Comparison of ENCODE assay signal across 9 cellular contexts in the genomic region with DNA sequence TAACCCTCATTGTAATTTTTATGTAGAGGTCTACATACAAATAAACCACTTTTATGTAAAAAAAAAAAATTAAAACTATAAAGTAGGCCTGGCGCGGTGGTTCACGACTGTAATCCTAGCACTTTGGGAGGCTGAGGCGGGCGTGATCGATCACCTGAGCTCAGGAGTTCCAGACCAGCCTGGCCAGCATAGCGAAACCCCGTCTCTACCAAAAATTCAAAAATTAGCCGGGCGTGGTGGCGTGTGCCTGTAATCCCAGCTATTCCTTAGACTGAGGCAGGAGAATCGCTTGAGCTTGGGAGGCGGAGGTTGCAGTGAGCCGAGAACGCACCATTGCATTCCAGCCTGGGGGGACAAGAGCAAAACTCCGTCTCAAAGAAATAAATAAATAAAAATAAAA. TPM values are rescaled to one million over a fixed set of nuclear protein-coding genes. Genes with fewer than 3 reads are reported as not detected.
A peak's percentile ranks its signal among the peaks of the same experiment; 100 is the strongest.
DNase-seq lines count a peak whose midpoint lies in the region; ATAC-seq and TF ChIP-seq lines count a peak whose summit lies in the region.
"Had no signal": no experiment of that assay in that cellular context is flagged by ENCODE, and none has a peak within 500 bp of the region (broad histone marks: within the 10 kb centered on the region; RNA-seq: fewer than 3 reads in every experiment).

No MANE protein-coding gene starts in this region.

- H3K4me1 ChIP-seq in right cardiac atrium (ENCODE audit: control insufficient read depth, insufficient read depth, low read length) (peaks cover 6% of the 10 kb centered on the region), spleen (peaks cover 6 to 87% (median 81%) of the 10 kb centered on the region in 6 donors)

- H3K27me3 Mint-ChIP-seq in WTC11 (ENCODE audit: low read depth): peaks cover 6% of the 10 kb centered on the region

- peaks cover 0 to 34% (median 8%) of the 10 kb centered on the region in 6 donors for H3K36me3 ChIP-seq in spleen

- POLR2A ChIA-PET in WTC11 (lab: Charles Lee): interaction anchor here (0.6 to 2.5 kb wide), 5 partner anchors 9 to 246 kb away, joined by 3 to 9 read pairs (median 3); a partner anchor contains a TSS

- CTCF ChIA-PET in WTC11 (lab: Charles Lee): interaction anchor here (0.9 to 3.1 kb wide), 8 partner anchors 10 to 249 kb away, joined by 3 to 16 read pairs (median 6); a partner anchor contains a TSS

- TF ChIP-seq CTCF in HL-60 (IDR thresholded peaks at IDR 0.05; ENCODE audit: insufficient read depth, low read length) (no peak), WTC11 (IDR thresholded peaks at IDR 0.05) (no peak), spleen (IDR thresholded peaks at IDR 0.05 in 8 of 11, conservative IDR thresholded peaks at IDR 0.05 in 3 of 11) (no peak)

- no peaks in the 10 kb centered on the region for H3K9me3 Mint-ChIP-seq in WTC11

- no peak for TF ChIP-seq POLR2A in spleen (IDR thresholded peaks at IDR 0.05)

- no peak for DNase-seq in HL-60 (ENCODE audit: low read depth in 1 of 2, low spot score in 1 of 2)
- no peak for DNase-seq in WTC11 (ENCODE audit: low spot score)
- peak in 1 of 3 donors; percentile 42 for DNase-seq in right cardiac atrium
- peak; percentile 86 for DNase-seq in spleen
- DNase-seq in SK-N-DZ (ENCODE audit: low spot score): no peak
- DNase-seq in activated CD8-positive, alpha-beta memory T cell treated with anti-CD3 and anti-CD28 coated beads for 24 hours: no peak
- DNase-seq in NCI-H146 treated with DMSO at 0.1 percent for 48 hours (lab: John Stamatoyannopoulos, UW; ENCODE audit: unreplicated experiment): no peak
- no peak for DNase-seq in NCI-H2081 treated with DMSO at 0.1 percent for 48 hours (lab: John Stamatoyannopoulos, UW)

- no peaks in the 10 kb centered on the region for H3K27me3 ChIP-seq in HL-60 (ENCODE audit: insufficient read depth, poor library complexity, severe bottlenecking)
- no peaks in the 10 kb centered on the region for H3K27me3 ChIP-seq in right cardiac atrium (ENCODE audit: control insufficient read depth, insufficient read depth)
- no peaks in the 10 kb centered on the region for H3K27me3 ChIP-seq in spleen (replicated peaks in 1 of 7)

- no peak overlapping the region for H3K27ac ChIP-seq in HL-60 (replicated peaks)
- H3K27ac ChIP-seq in right cardiac atrium (ENCODE audit: low read length): no peak overlapping the region
- peak overlapping the region in 7 of 8 donors; percentile 94 to 100 (median 98) for H3K27ac ChIP-seq in spleen

- intact Hi-C loops in right cardiac atrium (cut with DNase I): no loop called here
- intact Hi-C loops in spleen (cut with DNase I; ENCODE audit: low total_unique reads): no loop called here

- H3K4me3 Mint-ChIP-seq in WTC11: peak overlapping the region; percentile 74

- no peak for ATAC-seq in WTC11
- no peak for ATAC-seq in right cardiac atrium

- peaks cover 25% of the 10 kb centered on the region for H3K36me3 Mint-ChIP-seq in WTC11

- peaks cover 24% of the 10 kb centered on the region for H3K4me1 Mint-ChIP-seq in WTC11

- H3K27ac Mint-ChIP-seq in WTC11: no peak overlapping the region

- H3K9me3 ChIP-seq in right cardiac atrium (ENCODE audit: control insufficient read depth, low read length) (no peaks in the 10 kb centered on the region), spleen (no peaks in the 10 kb centered on the region)

- 77% methylated on average over 16 of the region's 16 CpGs for WGBS in right cardiac atrium
- WGBS in spleen, 5 donors: 79 to 84% (median 81%) methylated on average over 16 of the region's 16 CpGs

- H3K4me3 ChIP-seq in HL-60 (replicated peaks; ENCODE audit: insufficient read depth, low read length) (peak overlapping the region; percentile 27), right cardiac atrium (ENCODE audit: low read length) (peak overlapping the region; percentile 79), spleen (peak overlapping the region in 7 of 8 donors; percentile 77 to 94 (median 84))

TF ChIP-seq in WTC11, 78 proteins besides CTCF, POLR2A, EP300 and RAD21:
- TF ChIP-seq, protein P1, sequence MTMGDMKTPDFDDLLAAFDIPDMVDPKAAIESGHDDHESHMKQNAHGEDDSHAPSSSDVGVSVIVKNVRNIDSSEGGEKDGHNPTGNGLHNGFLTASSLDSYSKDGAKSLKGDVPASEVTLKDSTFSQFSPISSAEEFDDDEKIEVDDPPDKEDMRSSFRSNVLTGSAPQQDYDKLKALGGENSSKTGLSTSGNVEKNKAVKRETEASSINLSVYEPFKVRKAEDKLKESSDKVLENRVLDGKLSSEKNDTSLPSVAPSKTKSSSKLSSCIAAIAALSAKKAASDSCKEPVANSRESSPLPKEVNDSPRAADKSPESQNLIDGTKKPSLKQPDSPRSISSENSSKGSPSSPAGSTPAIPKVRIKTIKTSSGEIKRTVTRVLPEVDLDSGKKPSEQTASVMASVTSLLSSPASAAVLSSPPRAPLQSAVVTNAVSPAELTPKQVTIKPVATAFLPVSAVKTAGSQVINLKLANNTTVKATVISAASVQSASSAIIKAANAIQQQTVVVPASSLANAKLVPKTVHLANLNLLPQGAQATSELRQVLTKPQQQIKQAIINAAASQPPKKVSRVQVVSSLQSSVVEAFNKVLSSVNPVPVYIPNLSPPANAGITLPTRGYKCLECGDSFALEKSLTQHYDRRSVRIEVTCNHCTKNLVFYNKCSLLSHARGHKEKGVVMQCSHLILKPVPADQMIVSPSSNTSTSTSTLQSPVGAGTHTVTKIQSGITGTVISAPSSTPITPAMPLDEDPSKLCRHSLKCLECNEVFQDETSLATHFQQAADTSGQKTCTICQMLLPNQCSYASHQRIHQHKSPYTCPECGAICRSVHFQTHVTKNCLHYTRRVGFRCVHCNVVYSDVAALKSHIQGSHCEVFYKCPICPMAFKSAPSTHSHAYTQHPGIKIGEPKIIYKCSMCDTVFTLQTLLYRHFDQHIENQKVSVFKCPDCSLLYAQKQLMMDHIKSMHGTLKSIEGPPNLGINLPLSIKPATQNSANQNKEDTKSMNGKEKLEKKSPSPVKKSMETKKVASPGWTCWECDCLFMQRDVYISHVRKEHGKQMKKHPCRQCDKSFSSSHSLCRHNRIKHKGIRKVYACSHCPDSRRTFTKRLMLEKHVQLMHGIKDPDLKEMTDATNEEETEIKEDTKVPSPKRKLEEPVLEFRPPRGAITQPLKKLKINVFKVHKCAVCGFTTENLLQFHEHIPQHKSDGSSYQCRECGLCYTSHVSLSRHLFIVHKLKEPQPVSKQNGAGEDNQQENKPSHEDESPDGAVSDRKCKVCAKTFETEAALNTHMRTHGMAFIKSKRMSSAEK (CRISPR knock-in tag; IDR thresholded peaks at IDR 0.05; ENCODE audit: borderline replicate concordance): no peak
- TF ChIP-seq IRF2 (CRISPR knock-in tag; IDR thresholded peaks at IDR 0.05; ENCODE audit: borderline replicate concordance, low read depth): no peak
- TF ChIP-seq, protein P2, sequence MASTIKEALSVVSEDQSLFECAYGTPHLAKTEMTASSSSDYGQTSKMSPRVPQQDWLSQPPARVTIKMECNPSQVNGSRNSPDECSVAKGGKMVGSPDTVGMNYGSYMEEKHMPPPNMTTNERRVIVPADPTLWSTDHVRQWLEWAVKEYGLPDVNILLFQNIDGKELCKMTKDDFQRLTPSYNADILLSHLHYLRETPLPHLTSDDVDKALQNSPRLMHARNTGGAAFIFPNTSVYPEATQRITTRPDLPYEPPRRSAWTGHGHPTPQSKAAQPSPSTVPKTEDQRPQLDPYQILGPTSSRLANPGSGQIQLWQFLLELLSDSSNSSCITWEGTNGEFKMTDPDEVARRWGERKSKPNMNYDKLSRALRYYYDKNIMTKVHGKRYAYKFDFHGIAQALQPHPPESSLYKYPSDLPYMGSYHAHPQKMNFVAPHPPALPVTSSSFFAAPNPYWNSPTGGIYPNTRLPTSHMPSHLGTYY (CRISPR knock-in tag; IDR thresholded peaks at IDR 0.05): no peak
- TF ChIP-seq, protein P3, sequence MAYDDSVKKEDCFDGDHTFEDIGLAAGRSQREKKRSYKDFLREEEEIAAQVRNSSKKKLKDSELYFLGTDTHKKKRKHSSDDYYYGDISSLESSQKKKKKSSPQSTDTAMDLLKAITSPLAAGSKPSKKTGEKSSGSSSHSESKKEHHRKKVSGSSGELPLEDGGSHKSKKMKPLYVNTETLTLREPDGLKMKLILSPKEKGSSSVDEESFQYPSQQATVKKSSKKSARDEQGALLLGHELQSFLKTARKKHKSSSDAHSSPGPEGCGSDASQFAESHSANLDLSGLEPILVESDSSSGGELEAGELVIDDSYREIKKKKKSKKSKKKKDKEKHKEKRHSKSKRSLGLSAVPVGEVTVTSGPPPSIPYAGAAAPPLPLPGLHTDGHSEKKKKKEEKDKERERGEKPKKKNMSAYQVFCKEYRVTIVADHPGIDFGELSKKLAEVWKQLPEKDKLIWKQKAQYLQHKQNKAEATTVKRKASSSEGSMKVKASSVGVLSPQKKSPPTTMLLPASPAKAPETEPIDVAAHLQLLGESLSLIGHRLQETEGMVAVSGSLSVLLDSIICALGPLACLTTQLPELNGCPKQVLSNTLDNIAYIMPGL (CRISPR knock-in tag; IDR thresholded peaks at IDR 0.05): no peak
- no peak for TF ChIP-seq FOXK1 (CRISPR knock-in tag; IDR thresholded peaks at IDR 0.05)

RNA-seq across cellular contexts. Expression of a gene that starts 0.8 kb away (rescaled TPM):
- total RNA-seq in WTC11 (2021): 13.3 to 16.2 TPM (median 14.7 TPM) in 3 replicates
- total RNA-seq in right cardiac atrium: 10 to 100 TPM; 15.3 to 21.2 (median 17.5) TPM
- 8.1 TPM for polyA plus RNA-seq in right cardiac atrium
- total RNA-seq in spleen: 100 to 1,000 TPM in 1 of 7 donors, 10 to 100 TPM in 6; 51.4 to 120 (median 78.9) TPM
- polyA plus RNA-seq in spleen: 1 to 10 TPM; 5.2 to 8.3 (median 6.7) TPM
- 7.1 and 8.0 TPM in 2 replicates for polyA plus RNA-seq in SK-N-DZ (2014; cell fraction: cytosol; rRNA removed)
- 8.0 and 16.9 TPM in 2 replicates for polyA plus RNA-seq in SK-N-DZ (2014; cell fraction: nucleus; rRNA removed)

RNA-seq across cellular contexts. Expression of a gene that starts 4.6 kb away (rescaled TPM):
- total RNA-seq in WTC11 (2021) (220 to 234 TPM (median 227 TPM) in 3 replicates), right cardiac atrium (100 to 1,000 TPM in 3 of 4 donors, 10 to 100 TPM in 1; 87.2 to 122 (median 106) TPM), spleen (100 to 1,000 TPM in 6 of 7 donors, 10 to 100 TPM in 1; 100.0 to 147 (median 132) TPM)
- polyA plus RNA-seq in right cardiac atrium (206 TPM), spleen (100 to 1,000 TPM; 180 to 329 (median 308) TPM)
- 215 and 240 TPM in 2 replicates for polyA plus RNA-seq in SK-N-DZ (2014; cell fraction: cytosol; rRNA removed)
- 185 and 209 TPM in 2 replicates for polyA plus RNA-seq in SK-N-DZ (2014; cell fraction: nucleus; rRNA removed)

RNA-seq across cellular contexts. Expression of a gene that starts 4.8 kb away (rescaled TPM):
- 0.46 to 0.69 TPM (median 0.66 TPM) in 3 replicates for total RNA-seq in WTC11 (2021)
- total RNA-seq in right cardiac atrium: not detected
- not detected for polyA plus RNA-seq in right cardiac atrium
- not detected for total RNA-seq in spleen
- polyA plus RNA-seq in spleen: under 1 TPM in 1 of 3 donors, not detected in 2; 0.03 TPM
- polyA plus RNA-seq in SK-N-DZ (2014; cell fraction: cytosol; rRNA removed): 0.03 TPM in 1 of 2 replicates, not detected in the other
- 0.12 TPM in 1 of 2 replicates, not detected in the other for polyA plus RNA-seq in SK-N-DZ (2014; cell fraction: nucleus; rRNA removed)
- total RNA-seq: ureter had no signal

RNA-seq across cellular contexts. Expression of a gene that starts 28.6 kb away (rescaled TPM):
- total RNA-seq in WTC11 (2021): 68.6 to 97.2 TPM (median 70.6 TPM) in 3 replicates
- 10 to 100 TPM; 24.1 to 44.9 (median 39.7) TPM for total RNA-seq in right cardiac atrium
- polyA plus RNA-seq in right cardiac atrium: 36.8 TPM
- 10 to 100 TPM; 24.9 to 53.7 (median 47.4) TPM for total RNA-seq in spleen
- 10 to 100 TPM; 18.6 to 39.1 (median 28.2) TPM for polyA plus RNA-seq in spleen
- polyA plus RNA-seq in SK-N-DZ (2014; cell fraction: cytosol; rRNA removed): 28.8 and 32.0 TPM in 2 replicates
- 253 TPM in 2 replicates for polyA plus RNA-seq in SK-N-DZ (2014; cell fraction: nucleus; rRNA removed)

Comparison
In these comparisons a context has a peak if more than half of its experiments do, and no peak if none do; other contexts are left out.
1. H3K27ac ChIP-seq: peak in spleen (7 of 8); none in HL-60 (single experiment) and right cardiac atrium (single experiment).
2. H3K4me3 ChIP-seq: peak in every context shown above with its lines; median percentile 84 in spleen; 79 in right cardiac atrium; 27 in HL-60.